In genomic region chr6:20572940-20573339, GRCh38 we compare ENCODE assay signal across 14 cellular contexts. TPM values are rescaled to one million over a fixed set of nuclear protein-coding genes. Genes with fewer than 3 reads are reported as not detected.
DNase-seq lines count a peak whose midpoint lies in the region; ATAC-seq and TF ChIP-seq lines count a peak whose summit lies in the region.
"Had no signal": no experiment of that assay in that cellular context is flagged by ENCODE, and none has a peak within 500 bp of the region (broad histone marks: within the 10 kb centered on the region; RNA-seq: fewer than 3 reads in every experiment).

No MANE protein-coding gene starts in this region.

- peaks cover 6 to 27% of the 10 kb centered on the region in 2 donors for H3K4me1 Mint-ChIP-seq in natural killer cell treated with Interleukin-12 subunit alpha and Interleukin-12 subunit beta and Interleukin-15 and Interleukin-18, amount 100 ng/mL, for 72 hours (ENCODE audit: low read depth in 2 of 2)
- peaks cover 5 to 14% of the 10 kb centered on the region in 2 donors for H3K4me1 Mint-ChIP-seq in natural killer cell

- ATAC-seq in natural killer cell treated with Interleukin-12 subunit alpha and Interleukin-12 subunit beta and Interleukin-15 and Interleukin-18, amount 100 ng/mL, for 72 hours: no peak
- no peak for ATAC-seq in natural killer cell

- H3K9me3 Mint-ChIP-seq in natural killer cell treated with Interleukin-12 subunit alpha and Interleukin-12 subunit beta and Interleukin-15 and Interleukin-18, amount 100 ng/mL, for 72 hours: no peaks in the 10 kb centered on the region
- peaks cover 0 to 2% of the 10 kb centered on the region in 2 donors for H3K9me3 Mint-ChIP-seq in natural killer cell
- H3K9me3 Mint-ChIP-seq: activated naive CD4-positive, alpha-beta T cell treated with anti-CD3 and anti-CD28 coated beads for 36 hours had no signal

- no peak overlapping the region for H3K4me3 Mint-ChIP-seq in natural killer cell treated with Interleukin-12 subunit alpha and Interleukin-12 subunit beta and Interleukin-15 and Interleukin-18, amount 100 ng/mL, for 72 hours
- no peak overlapping the region for H3K4me3 Mint-ChIP-seq in natural killer cell
- H3K4me3 Mint-ChIP-seq: activated naive CD4-positive, alpha-beta T cell treated with anti-CD3 and anti-CD28 coated beads for 36 hours; nephron progenitor cell had no signal

- no peaks in the 10 kb centered on the region for H3K27me3 Mint-ChIP-seq in natural killer cell treated with Interleukin-12 subunit alpha and Interleukin-12 subunit beta and Interleukin-15 and Interleukin-18, amount 100 ng/mL, for 72 hours
- no peaks in the 10 kb centered on the region for H3K27me3 Mint-ChIP-seq in natural killer cell (ENCODE audit: low read depth in 2 of 2)

- intact Hi-C loops in natural killer cell (cut with micrococcal nuclease): no loop called here

- H3K27ac Mint-ChIP-seq in natural killer cell treated with Interleukin-12 subunit alpha and Interleukin-12 subunit beta and Interleukin-15 and Interleukin-18, amount 100 ng/mL, for 72 hours: peak overlapping the region; percentile 31 to 60
- no peak overlapping the region for H3K27ac Mint-ChIP-seq in natural killer cell
- H3K27ac Mint-ChIP-seq: activated naive CD4-positive, alpha-beta T cell treated with anti-CD3 and anti-CD28 coated beads for 36 hours; nephron progenitor cell had no signal

- peaks cover 7% of the 10 kb centered on the region for H3K36me3 Mint-ChIP-seq in natural killer cell treated with Interleukin-12 subunit alpha and Interleukin-12 subunit beta and Interleukin-15 and Interleukin-18, amount 100 ng/mL, for 72 hours
- peaks cover 7% of the 10 kb centered on the region for H3K36me3 Mint-ChIP-seq in natural killer cell

- TF ChIP-seq CTCF in natural killer cell (IDR thresholded peaks at IDR 0.05): no peak

- DNase-seq in natural killer cell treated with Interleukin-12 subunit alpha and Interleukin-12 subunit beta and Interleukin-15 and Interleukin-18, amount 100 ng/mL, for 72 hours (ENCODE audit: low spot score): no peak
- no peak for DNase-seq in natural killer cell
- DNase-seq in RPMI7951 (ENCODE audit: low read depth): peak; percentile 47
- DNase-seq in fibroblast of peridontal ligament (ENCODE audit: extremely low read depth): peak; percentile 58
- no peak for DNase-seq in NK-92 treated with Interleukin-12 subunit alpha and Interleukin-12 subunit beta, amount 100 ng/mL, for 24 hours (lab: John Stamatoyannopoulos, UW)
- no peak for DNase-seq in NCI-H82 treated with DMSO at 0.1 percent for 48 hours (lab: John Stamatoyannopoulos, UW; ENCODE audit: unreplicated experiment)
- DNase-seq in NK-92 (lab: John Stamatoyannopoulos, UW; ENCODE audit: unreplicated experiment): no peak
- DNase-seq in NCI-H446 treated with DMSO at 0.1 percent for 48 hours (lab: John Stamatoyannopoulos, UW): no peak
- DNase-seq: activated CD4-positive, alpha-beta T cell treated with anti-CD3 and anti-CD28 coated beads, Interleukin-2, amount 50 U/mL, for 4 hours; activated naive CD4-positive, alpha-beta T cell treated with anti-CD3 and anti-CD28 coated beads for 36 hours; BE2C; effector CD8-positive, alpha-beta T cell; NCI-H2171; nephron progenitor cell had no signal

RNA-seq across cellular contexts. Expression of gene CDKAL1, which starts 38.7 kb away (rescaled TPM):
- total RNA-seq in natural killer cell treated with Interleukin-12 subunit alpha and Interleukin-12 subunit beta and Interleukin-15 and Interleukin-18, amount 100 ng/mL, for 72 hours: 10 to 100 TPM; 33.7 to 43.8 TPM
- total RNA-seq in natural killer cell: 10 to 100 TPM; 26.0 to 32.8 (median 28.9) TPM
- 22.3 and 22.5 TPM in 2 replicates for total RNA-seq in RPMI7951 (2014; rRNA removed; shearing (Covaris generic))

Comparison
In these comparisons a context has a peak if more than half of its experiments do, and no peak if none do; other contexts are left out.
1. H3K27ac Mint-ChIP-seq: peak in natural killer cell treated with Interleukin-12 subunit alpha and Interleukin-12 subunit beta and Interleukin-15 and Interleukin-18, amount 100 ng/mL, for 72 hours (2 of 2); none in natural killer cell (0 of 2).
2. DNase-seq: peak in RPMI7951 (single experiment) and fibroblast of peridontal ligament (single experiment); none in natural killer cell treated with Interleukin-12 subunit alpha and Interleukin-12 subunit beta and Interleukin-15 and Interleukin-18, amount 100 ng/mL, for 72 hours (single experiment), natural killer cell (single experiment), NK-92 treated with Interleukin-12 subunit alpha and Interleukin-12 subunit beta, amount 100 ng/mL, for 24 hours (single experiment), NCI-H82 treated with DMSO at 0.1 percent for 48 hours (single experiment), NK-92 (single experiment) and NCI-H446 treated with DMSO at 0.1 percent for 48 hours (single experiment).